Comparison of ENCODE assay signal across 8 cellular contexts in the genomic region with DNA sequence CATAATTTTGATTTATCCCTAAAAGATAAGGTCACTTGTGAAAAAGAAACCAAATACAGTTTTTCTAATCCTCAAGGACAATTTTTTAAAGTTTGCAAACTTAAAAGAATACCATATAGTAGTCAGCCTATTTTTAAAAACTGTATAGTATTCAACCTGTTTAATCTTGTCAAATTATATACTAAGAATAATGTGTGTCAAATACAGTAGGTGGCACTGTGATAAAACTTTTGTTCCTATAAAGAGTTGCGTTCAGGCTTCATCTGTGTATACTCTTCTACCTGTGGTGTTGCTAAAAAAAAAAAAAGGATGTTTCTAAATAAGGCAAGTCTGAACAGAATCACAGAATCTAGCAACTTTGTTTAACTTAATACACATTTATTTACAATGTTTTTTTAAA.
A peak's percentile ranks its signal among the peaks of the same experiment; 100 is the strongest.
DNase-seq lines count a peak whose midpoint lies in the region; ATAC-seq, FAIRE-seq and TF ChIP-seq lines count a peak whose summit lies in the region.

No MANE protein-coding gene starts in this region.

- DNase-seq in LoVo (ENCODE audit: low spot score): peak; percentile 34
- DNase-seq in astrocyte of the spinal cord (ENCODE audit: low read depth, low spot score): peak; percentile 8
- DNase-seq in naive B cell: no peak
- DNase-seq in stimulated activated effector memory CD8-positive, alpha-beta T cell treated with anti-CD3 and anti-CD28 coated beads, Interleukin-12 subunit alpha, Interleukin-12 subunit beta, amount 100 ng/mL, for 72 hours (ENCODE audit: low spot score in 2 of 2): no peak

- ATAC-seq in naive B cell (ENCODE audit: low read depth in 2 of 2) (no peak), GM21447 (IDR thresholded peaks at IDR 0.05; ENCODE audit: unreplicated experiment) (no peak), GM19397 (IDR thresholded peaks at IDR 0.05; ENCODE audit: unreplicated experiment) (no peak)
- no peak for ATAC-seq in stimulated activated effector memory CD8-positive, alpha-beta T cell treated with anti-CD3 and anti-CD28 coated beads, Interleukin-12 subunit alpha, Interleukin-12 subunit beta, amount 100 ng/mL, for 72 hours
- ATAC-seq in activated CD4-positive, CD25-positive, alpha-beta regulatory T cell treated with anti-CD3 and anti-CD28 coated beads, Interleukin-2, amount 50 U/mL, for 24 hours: no peak

- in situ Hi-C loops in astrocyte of the spinal cord (cut with HindIII; ENCODE audit: low sequenced_read_pairs): no loop called here

- FAIRE-seq in G401.6 (lab: Jason Lieb, UNC): peak; percentile 88

- H3K27ac Mint-ChIP-seq in naive B cell: peak overlapping the region in 4 of 6 donors; percentile 13 to 71 (median 16)
- no peak overlapping the region for H3K27ac Mint-ChIP-seq in stimulated activated effector memory CD8-positive, alpha-beta T cell treated with anti-CD3 and anti-CD28 coated beads, Interleukin-12 subunit alpha, Interleukin-12 subunit beta, amount 100 ng/mL, for 72 hours

- H3K4me3 ChIP-seq in astrocyte of the spinal cord (ENCODE audit: low read depth, low read length): no peak overlapping the region

- TF ChIP-seq CTCF in astrocyte of the spinal cord (IDR thresholded peaks at IDR 0.05; ENCODE audit: low read depth, low read length): no peak

- no peaks in the 10 kb centered on the region for H3K4me1 Mint-ChIP-seq in naive B cell
- no peaks in the 10 kb centered on the region for H3K4me1 Mint-ChIP-seq in stimulated activated effector memory CD8-positive, alpha-beta T cell treated with anti-CD3 and anti-CD28 coated beads, Interleukin-12 subunit alpha, Interleukin-12 subunit beta, amount 100 ng/mL, for 72 hours

- H3K27me3 Mint-ChIP-seq in naive B cell: no peaks in the 10 kb centered on the region

- no peaks in the 10 kb centered on the region for H3K9me3 Mint-ChIP-seq in naive B cell
- no peaks in the 10 kb centered on the region for H3K9me3 Mint-ChIP-seq in stimulated activated effector memory CD8-positive, alpha-beta T cell treated with anti-CD3 and anti-CD28 coated beads, Interleukin-12 subunit alpha, Interleukin-12 subunit beta, amount 100 ng/mL, for 72 hours

- H3K36me3 Mint-ChIP-seq in naive B cell: peaks cover 0 to 27% of the 10 kb centered on the region in 2 donors
- no peaks in the 10 kb centered on the region for H3K36me3 Mint-ChIP-seq in stimulated activated effector memory CD8-positive, alpha-beta T cell treated with anti-CD3 and anti-CD28 coated beads, Interleukin-12 subunit alpha, Interleukin-12 subunit beta, amount 100 ng/mL, for 72 hours

- H3K4me3 Mint-ChIP-seq in naive B cell: no peak overlapping the region
- H3K4me3 Mint-ChIP-seq in stimulated activated effector memory CD8-positive, alpha-beta T cell treated with anti-CD3 and anti-CD28 coated beads, Interleukin-12 subunit alpha, Interleukin-12 subunit beta, amount 100 ng/mL, for 72 hours: no peak overlapping the region

Comparison
In these comparisons a context has a peak if more than half of its experiments do, and no peak if none do; other contexts are left out.
1. DNase-seq: peak in LoVo (single experiment) and astrocyte of the spinal cord (single experiment); none in naive B cell (single experiment) and stimulated activated effector memory CD8-positive, alpha-beta T cell treated with anti-CD3 and anti-CD28 coated beads, Interleukin-12 subunit alpha, Interleukin-12 subunit beta, amount 100 ng/mL, for 72 hours (0 of 2).